Comparison of ENCODE assay signal across 1 cellular context in the genomic region with DNA sequence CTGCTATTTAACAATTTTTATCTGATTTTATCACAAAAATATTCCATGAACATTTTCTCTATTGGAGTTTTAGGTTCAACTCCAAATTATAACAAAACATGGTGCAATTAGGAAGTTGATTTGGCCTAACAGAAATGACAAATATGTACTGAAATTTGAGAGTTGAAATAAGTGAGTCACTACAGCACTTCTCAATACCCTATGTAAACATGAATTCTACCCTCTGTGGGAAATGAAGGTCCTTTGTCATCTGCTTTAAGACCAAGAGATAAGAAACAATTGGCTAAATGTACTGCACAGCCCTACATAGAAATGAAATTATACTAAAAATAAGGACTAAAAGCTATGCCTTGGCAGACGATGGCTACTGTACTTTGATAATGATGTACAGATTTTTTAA.
A peak's percentile ranks its signal among the peaks of the same experiment; 100 is the strongest.
TF ChIP-seq lines count a peak whose summit lies in the region.

No MANE protein-coding gene starts in this region.

TF ChIP-seq in HepG2, 621 proteins besides CTCF, POLR2A, EP300 and RAD21 (continued from another document and continues in another):
- TF ChIP-seq LCORL (IDR thresholded peaks at IDR 0.05) (no peak), LCORL (CRISPR knock-in tag; IDR thresholded peaks at IDR 0.05) (0 out of 2 replicates have a peak, but pooled peaks have one; percentile 36), FOXO4 (CRISPR knock-in tag; conservative IDR thresholded peaks at IDR 0.05) (no peak), ZNF441 (CRISPR knock-in tag; IDR thresholded peaks at IDR 0.05; ENCODE audit: borderline replicate concordance) (no peak), FOSL2 (CRISPR knock-in tag; IDR thresholded peaks at IDR 0.05) (peak; percentile 35; the same call in 1 of the 2 replicates), AKNA (CRISPR knock-in tag; IDR thresholded peaks at IDR 0.05; ENCODE audit: borderline replicate concordance) (no peak), RBFOX2 (IDR thresholded peaks at IDR 0.05; ENCODE audit: low read depth, low read length) (no peak), ZFAT (CRISPR knock-in tag; conservative IDR thresholded peaks at IDR 0.05) (no peak), HMG20A (CRISPR knock-in tag; IDR thresholded peaks at IDR 0.05; ENCODE audit: borderline replicate concordance) (peak; percentile 59; the same call in 1 of the 2 replicates), FOXA1 (IDR thresholded peaks at IDR 0.05) (no peak; the same call in 1 of the 2 replicates), FOXA1 (CRISPR knock-in tag; IDR thresholded peaks at IDR 0.05) (peak; percentile 83), TBP (CRISPR knock-in tag; IDR thresholded peaks at IDR 0.05) (no peak), ZNF614 (CRISPR knock-in tag; IDR thresholded peaks at IDR 0.05; ENCODE audit: borderline replicate concordance) (no peak), SOX6 (IDR thresholded peaks at IDR 0.05) (no peak), SOX6 (CRISPR knock-in tag; IDR thresholded peaks at IDR 0.05) (peak; percentile 33; the same call in 1 of the 2 replicates), HDAC2 (CRISPR knock-in tag; IDR thresholded peaks at IDR 0.05) (no peak), HOXA3 (CRISPR knock-in tag; IDR thresholded peaks at IDR 0.05) (no peak), CEBPG (CRISPR knock-in tag; IDR thresholded peaks at IDR 0.05) (no peak), PBX2 (CRISPR knock-in tag; IDR thresholded peaks at IDR 0.05) (no peak), FOXP1 (IDR thresholded peaks at IDR 0.05) (no peak), FOXP1 (CRISPR knock-in tag; IDR thresholded peaks at IDR 0.05) (peak; percentile 46; the same call in 1 of the 2 replicates), CENPX (CRISPR knock-in tag; IDR thresholded peaks at IDR 0.05) (no peak), FOXA3 (CRISPR knock-in tag; IDR thresholded peaks at IDR 0.05) (peak; percentile 90), SOX5 (CRISPR knock-in tag; IDR thresholded peaks at IDR 0.05; ENCODE audit: borderline replicate concordance) (peak; percentile 47; the same call in 1 of the 2 replicates), SIX4 (CRISPR knock-in tag; IDR thresholded peaks at IDR 0.05) (peak; percentile 92), ZNF335 (CRISPR knock-in tag; IDR thresholded peaks at IDR 0.05) (no peak), SAP130 (CRISPR knock-in tag; IDR thresholded peaks at IDR 0.05; ENCODE audit: low read depth) (0 out of 2 replicates have a peak, but pooled peaks have one; percentile 33), ZKSCAN1 (IDR thresholded peaks at IDR 0.05; ENCODE audit: low read length) (no peak), ZNF446 (CRISPR knock-in tag; IDR thresholded peaks at IDR 0.05) (no peak)
- TF ChIP-seq, protein P1, sequence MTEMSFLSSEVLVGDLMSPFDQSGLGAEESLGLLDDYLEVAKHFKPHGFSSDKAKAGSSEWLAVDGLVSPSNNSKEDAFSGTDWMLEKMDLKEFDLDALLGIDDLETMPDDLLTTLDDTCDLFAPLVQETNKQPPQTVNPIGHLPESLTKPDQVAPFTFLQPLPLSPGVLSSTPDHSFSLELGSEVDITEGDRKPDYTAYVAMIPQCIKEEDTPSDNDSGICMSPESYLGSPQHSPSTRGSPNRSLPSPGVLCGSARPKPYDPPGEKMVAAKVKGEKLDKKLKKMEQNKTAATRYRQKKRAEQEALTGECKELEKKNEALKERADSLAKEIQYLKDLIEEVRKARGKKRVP (CRISPR knock-in tag; IDR thresholded peaks at IDR 0.05), result peak in 1 of 2 experiments; percentile 43; a peak in 1 of 4 replicates
- TF ChIP-seq, protein P2, sequence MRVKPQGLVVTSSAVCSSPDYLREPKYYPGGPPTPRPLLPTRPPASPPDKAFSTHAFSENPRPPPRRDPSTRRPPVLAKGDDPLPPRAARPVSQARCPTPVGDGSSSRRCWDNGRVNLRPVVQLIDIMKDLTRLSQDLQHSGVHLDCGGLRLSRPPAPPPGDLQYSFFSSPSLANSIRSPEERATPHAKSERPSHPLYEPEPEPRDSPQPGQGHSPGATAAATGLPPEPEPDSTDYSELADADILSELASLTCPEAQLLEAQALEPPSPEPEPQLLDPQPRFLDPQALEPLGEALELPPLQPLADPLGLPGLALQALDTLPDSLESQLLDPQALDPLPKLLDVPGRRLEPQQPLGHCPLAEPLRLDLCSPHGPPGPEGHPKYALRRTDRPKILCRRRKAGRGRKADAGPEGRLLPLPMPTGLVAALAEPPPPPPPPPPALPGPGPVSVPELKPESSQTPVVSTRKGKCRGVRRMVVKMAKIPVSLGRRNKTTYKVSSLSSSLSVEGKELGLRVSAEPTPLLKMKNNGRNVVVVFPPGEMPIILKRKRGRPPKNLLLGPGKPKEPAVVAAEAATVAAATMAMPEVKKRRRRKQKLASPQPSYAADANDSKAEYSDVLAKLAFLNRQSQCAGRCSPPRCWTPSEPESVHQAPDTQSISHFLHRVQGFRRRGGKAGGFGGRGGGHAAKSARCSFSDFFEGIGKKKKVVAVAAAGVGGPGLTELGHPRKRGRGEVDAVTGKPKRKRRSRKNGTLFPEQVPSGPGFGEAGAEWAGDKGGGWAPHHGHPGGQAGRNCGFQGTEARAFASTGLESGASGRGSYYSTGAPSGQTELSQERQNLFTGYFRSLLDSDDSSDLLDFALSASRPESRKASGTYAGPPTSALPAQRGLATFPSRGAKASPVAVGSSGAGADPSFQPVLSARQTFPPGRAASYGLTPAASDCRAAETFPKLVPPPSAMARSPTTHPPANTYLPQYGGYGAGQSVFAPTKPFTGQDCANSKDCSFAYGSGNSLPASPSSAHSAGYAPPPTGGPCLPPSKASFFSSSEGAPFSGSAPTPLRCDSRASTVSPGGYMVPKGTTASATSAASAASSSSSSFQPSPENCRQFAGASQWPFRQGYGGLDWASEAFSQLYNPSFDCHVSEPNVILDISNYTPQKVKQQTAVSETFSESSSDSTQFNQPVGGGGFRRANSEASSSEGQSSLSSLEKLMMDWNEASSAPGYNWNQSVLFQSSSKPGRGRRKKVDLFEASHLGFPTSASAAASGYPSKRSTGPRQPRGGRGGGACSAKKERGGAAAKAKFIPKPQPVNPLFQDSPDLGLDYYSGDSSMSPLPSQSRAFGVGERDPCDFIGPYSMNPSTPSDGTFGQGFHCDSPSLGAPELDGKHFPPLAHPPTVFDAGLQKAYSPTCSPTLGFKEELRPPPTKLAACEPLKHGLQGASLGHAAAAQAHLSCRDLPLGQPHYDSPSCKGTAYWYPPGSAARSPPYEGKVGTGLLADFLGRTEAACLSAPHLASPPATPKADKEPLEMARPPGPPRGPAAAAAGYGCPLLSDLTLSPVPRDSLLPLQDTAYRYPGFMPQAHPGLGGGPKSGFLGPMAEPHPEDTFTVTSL (CRISPR knock-in tag; IDR thresholded peaks at IDR 0.05; ENCODE audit: borderline replicate concordance), result 0 out of 2 replicates have a peak, but pooled peaks have one; percentile 48
- TF ChIP-seq, protein P3, sequence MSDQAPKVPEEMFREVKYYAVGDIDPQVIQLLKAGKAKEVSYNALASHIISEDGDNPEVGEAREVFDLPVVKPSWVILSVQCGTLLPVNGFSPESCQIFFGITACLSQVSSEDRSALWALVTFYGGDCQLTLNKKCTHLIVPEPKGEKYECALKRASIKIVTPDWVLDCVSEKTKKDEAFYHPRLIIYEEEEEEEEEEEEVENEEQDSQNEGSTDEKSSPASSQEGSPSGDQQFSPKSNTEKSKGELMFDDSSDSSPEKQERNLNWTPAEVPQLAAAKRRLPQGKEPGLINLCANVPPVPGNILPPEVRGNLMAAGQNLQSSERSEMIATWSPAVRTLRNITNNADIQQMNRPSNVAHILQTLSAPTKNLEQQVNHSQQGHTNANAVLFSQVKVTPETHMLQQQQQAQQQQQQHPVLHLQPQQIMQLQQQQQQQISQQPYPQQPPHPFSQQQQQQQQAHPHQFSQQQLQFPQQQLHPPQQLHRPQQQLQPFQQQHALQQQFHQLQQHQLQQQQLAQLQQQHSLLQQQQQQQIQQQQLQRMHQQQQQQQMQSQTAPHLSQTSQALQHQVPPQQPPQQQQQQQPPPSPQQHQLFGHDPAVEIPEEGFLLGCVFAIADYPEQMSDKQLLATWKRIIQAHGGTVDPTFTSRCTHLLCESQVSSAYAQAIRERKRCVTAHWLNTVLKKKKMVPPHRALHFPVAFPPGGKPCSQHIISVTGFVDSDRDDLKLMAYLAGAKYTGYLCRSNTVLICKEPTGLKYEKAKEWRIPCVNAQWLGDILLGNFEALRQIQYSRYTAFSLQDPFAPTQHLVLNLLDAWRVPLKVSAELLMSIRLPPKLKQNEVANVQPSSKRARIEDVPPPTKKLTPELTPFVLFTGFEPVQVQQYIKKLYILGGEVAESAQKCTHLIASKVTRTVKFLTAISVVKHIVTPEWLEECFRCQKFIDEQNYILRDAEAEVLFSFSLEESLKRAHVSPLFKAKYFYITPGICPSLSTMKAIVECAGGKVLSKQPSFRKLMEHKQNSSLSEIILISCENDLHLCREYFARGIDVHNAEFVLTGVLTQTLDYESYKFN (CRISPR knock-in tag; conservative IDR thresholded peaks at IDR 0.05), result no peak
- TF ChIP-seq, protein P4, sequence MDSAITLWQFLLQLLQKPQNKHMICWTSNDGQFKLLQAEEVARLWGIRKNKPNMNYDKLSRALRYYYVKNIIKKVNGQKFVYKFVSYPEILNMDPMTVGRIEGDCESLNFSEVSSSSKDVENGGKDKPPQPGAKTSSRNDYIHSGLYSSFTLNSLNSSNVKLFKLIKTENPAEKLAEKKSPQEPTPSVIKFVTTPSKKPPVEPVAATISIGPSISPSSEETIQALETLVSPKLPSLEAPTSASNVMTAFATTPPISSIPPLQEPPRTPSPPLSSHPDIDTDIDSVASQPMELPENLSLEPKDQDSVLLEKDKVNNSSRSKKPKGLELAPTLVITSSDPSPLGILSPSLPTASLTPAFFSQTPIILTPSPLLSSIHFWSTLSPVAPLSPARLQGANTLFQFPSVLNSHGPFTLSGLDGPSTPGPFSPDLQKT (CRISPR knock-in tag; IDR thresholded peaks at IDR 0.05; ENCODE audit: borderline replicate concordance), result no peak
- TF ChIP-seq, protein P5, sequence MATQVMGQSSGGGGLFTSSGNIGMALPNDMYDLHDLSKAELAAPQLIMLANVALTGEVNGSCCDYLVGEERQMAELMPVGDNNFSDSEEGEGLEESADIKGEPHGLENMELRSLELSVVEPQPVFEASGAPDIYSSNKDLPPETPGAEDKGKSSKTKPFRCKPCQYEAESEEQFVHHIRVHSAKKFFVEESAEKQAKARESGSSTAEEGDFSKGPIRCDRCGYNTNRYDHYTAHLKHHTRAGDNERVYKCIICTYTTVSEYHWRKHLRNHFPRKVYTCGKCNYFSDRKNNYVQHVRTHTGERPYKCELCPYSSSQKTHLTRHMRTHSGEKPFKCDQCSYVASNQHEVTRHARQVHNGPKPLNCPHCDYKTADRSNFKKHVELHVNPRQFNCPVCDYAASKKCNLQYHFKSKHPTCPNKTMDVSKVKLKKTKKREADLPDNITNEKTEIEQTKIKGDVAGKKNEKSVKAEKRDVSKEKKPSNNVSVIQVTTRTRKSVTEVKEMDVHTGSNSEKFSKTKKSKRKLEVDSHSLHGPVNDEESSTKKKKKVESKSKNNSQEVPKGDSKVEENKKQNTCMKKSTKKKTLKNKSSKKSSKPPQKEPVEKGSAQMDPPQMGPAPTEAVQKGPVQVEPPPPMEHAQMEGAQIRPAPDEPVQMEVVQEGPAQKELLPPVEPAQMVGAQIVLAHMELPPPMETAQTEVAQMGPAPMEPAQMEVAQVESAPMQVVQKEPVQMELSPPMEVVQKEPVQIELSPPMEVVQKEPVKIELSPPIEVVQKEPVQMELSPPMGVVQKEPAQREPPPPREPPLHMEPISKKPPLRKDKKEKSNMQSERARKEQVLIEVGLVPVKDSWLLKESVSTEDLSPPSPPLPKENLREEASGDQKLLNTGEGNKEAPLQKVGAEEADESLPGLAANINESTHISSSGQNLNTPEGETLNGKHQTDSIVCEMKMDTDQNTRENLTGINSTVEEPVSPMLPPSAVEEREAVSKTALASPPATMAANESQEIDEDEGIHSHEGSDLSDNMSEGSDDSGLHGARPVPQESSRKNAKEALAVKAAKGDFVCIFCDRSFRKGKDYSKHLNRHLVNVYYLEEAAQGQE (IDR thresholded peaks at IDR 0.05; ENCODE audit: borderline replicate concordance in 1 of 2, low read depth in 1 of 2, low read length in 2 of 2), result no peak
